13 cellular contexts compared by ENCODE assay signal in genomic region chr22:24450600-24450999, GRCh38. TPM values are rescaled to one million over a fixed set of nuclear protein-coding genes. Genes with fewer than 3 reads are reported as not detected.
DNase-seq lines count a peak whose midpoint lies in the region; ATAC-seq and TF ChIP-seq lines count a peak whose summit lies in the region.
"Had no signal": no experiment of that assay in that cellular context is flagged by ENCODE, and none has a peak within 500 bp of the region (broad histone marks: within the 10 kb centered on the region; RNA-seq: fewer than 3 reads in every experiment).

No MANE protein-coding gene starts in this region.

- H3K4me1 Mint-ChIP-seq in endothelial cell (ENCODE audit: unreplicated experiment) (peaks cover 21% of the 10 kb centered on the region), neural progenitor cell (peaks cover 26% of the 10 kb centered on the region)
- peaks cover 5% of the 10 kb centered on the region for H3K4me1 Mint-ChIP-seq in T-helper 2 cell treated with Interferon-gamma antibody and Interleukin-4, amounts not matched to agents 5 μg/mL and 100 μg/mL, for 36 hours (ENCODE audit: low read depth)
- H3K4me1 Mint-ChIP-seq in CD8-positive, alpha-beta T cell (ENCODE audit: low read depth): peaks cover 24% of the 10 kb centered on the region

- in situ Hi-C loops in KBM-7 (cut with MboI; ENCODE audit: low pct_unique_long_range_greater_than_20kb, low sequenced_read_pairs): no loop called here

- peaks cover 16% of the 10 kb centered on the region for H3F3A ChIP-seq in neural progenitor cell (ENCODE audit: low read depth)

- no peak overlapping the region for H3K9ac ChIP-seq in neural progenitor cell

- H3K4me3 Mint-ChIP-seq in endothelial cell (ENCODE audit: unreplicated experiment): no peak overlapping the region
- H3K4me3 Mint-ChIP-seq in neural progenitor cell: no peak overlapping the region
- no peak overlapping the region for H3K4me3 Mint-ChIP-seq in T-helper 2 cell treated with Interferon-gamma antibody and Interleukin-4, amounts not matched to agents 5 μg/mL and 100 μg/mL, for 36 hours
- no peak overlapping the region for H3K4me3 Mint-ChIP-seq in CD8-positive, alpha-beta T cell

- POLR2A ChIA-PET in CD8-positive, alpha-beta T cell (lab: Charles Lee): no interaction called here

- H3K9me3 ChIP-seq in neural progenitor cell (ENCODE audit: low read depth): no peaks in the 10 kb centered on the region
- H3K9me3 ChIP-seq in CD8-positive, alpha-beta T cell (ENCODE audit: low read length): no peaks in the 10 kb centered on the region
- H3K9me3 ChIP-seq: HAP-1 had no signal

- no peak overlapping the region for H3K4me3 ChIP-seq in neural progenitor cell
- H3K4me3 ChIP-seq in CD8-positive, alpha-beta T cell (ENCODE audit: low read depth, low read length): no peak overlapping the region
- H3K4me3 ChIP-seq: HAP-1 had no signal

- DNase-seq in KBM-7 (peak; percentile 64), NCI-H69 (lab: John Stamatoyannopoulos, UW) (peak; percentile 97), endothelial cell (ENCODE audit: low spot score) (no peak), neural progenitor cell (ENCODE audit: low spot score) (peak; percentile 75), NCI-H2029 treated with DMSO at 0.1 percent for 48 hours (lab: John Stamatoyannopoulos, UW) (no peak), SIG-M5 treated with dmso at 0.1 percent for 504 hours (lab: John Stamatoyannopoulos, UW; ENCODE audit: unreplicated experiment) (no peak)
- DNase-seq in T-helper 2 cell treated with Interferon-gamma antibody and Interleukin-4, amounts not matched to agents 5 μg/mL and 100 μg/mL, for 36 hours (ENCODE audit: low spot score): no peak
- no peak for DNase-seq in CD8-positive, alpha-beta T cell
- DNase-seq: activated CD4-positive, alpha-beta T cell treated with anti-CD3 and anti-CD28 coated beads, Interleukin-2, amount 50 U/mL, for 1 hour; stimulated activated CD4-positive, alpha-beta T cell treated with anti-CD3 and anti-CD28 coated beads, Interleukin-1b, Interleukin-23, amount 100 ng/mL, for 48 hours; stimulated activated naive CD4-positive, alpha-beta T cell treated with Interleukin-2 at 50 U/mL for 16 hours had no signal

- no peak for ATAC-seq in CD8-positive, alpha-beta T cell

- peaks cover 17% of the 10 kb centered on the region for H3K27me3 ChIP-seq in neural progenitor cell
- no peaks in the 10 kb centered on the region for H3K27me3 ChIP-seq in CD8-positive, alpha-beta T cell (ENCODE audit: insufficient read depth, low read length)

- H3K27me3 Mint-ChIP-seq in endothelial cell (ENCODE audit: unreplicated experiment) (peaks cover 8% of the 10 kb centered on the region), neural progenitor cell (ENCODE audit: insufficient read depth, low read depth) (peaks cover 7% of the 10 kb centered on the region)
- peaks cover 8% of the 10 kb centered on the region for H3K27me3 Mint-ChIP-seq in T-helper 2 cell treated with Interferon-gamma antibody and Interleukin-4, amounts not matched to agents 5 μg/mL and 100 μg/mL, for 36 hours (ENCODE audit: low read depth)
- no peaks in the 10 kb centered on the region for H3K27me3 Mint-ChIP-seq in CD8-positive, alpha-beta T cell (ENCODE audit: low read depth)

- peak overlapping the region; percentile 47 for H3K4me2 ChIP-seq in neural progenitor cell

- H3K27ac ChIP-seq in neural progenitor cell: no peak overlapping the region
- H3K27ac ChIP-seq in CD8-positive, alpha-beta T cell (ENCODE audit: low read depth, low read length): no peak overlapping the region

- H3K4me1 ChIP-seq in neural progenitor cell: peaks cover 22% of the 10 kb centered on the region
- H3K4me1 ChIP-seq in CD8-positive, alpha-beta T cell (ENCODE audit: insufficient read depth, low read length): peaks cover 4% of the 10 kb centered on the region

- CTCF ChIA-PET in CD8-positive, alpha-beta T cell (lab: Charles Lee): no interaction called here

- no peaks in the 10 kb centered on the region for H3K79me2 ChIP-seq in neural progenitor cell (ENCODE audit: low read depth)

- H3K36me3 Mint-ChIP-seq in endothelial cell (ENCODE audit: low read depth, unreplicated experiment): no peaks in the 10 kb centered on the region
- H3K36me3 Mint-ChIP-seq in neural progenitor cell: no peaks in the 10 kb centered on the region
- H3K36me3 Mint-ChIP-seq in T-helper 2 cell treated with Interferon-gamma antibody and Interleukin-4, amounts not matched to agents 5 μg/mL and 100 μg/mL, for 36 hours (ENCODE audit: low read depth): no peaks in the 10 kb centered on the region
- peaks cover 4% of the 10 kb centered on the region for H3K36me3 Mint-ChIP-seq in CD8-positive, alpha-beta T cell

- TF ChIP-seq CTCF in endothelial cell (IDR thresholded peaks at IDR 0.05; ENCODE audit: unreplicated experiment): no peak
- no peak for TF ChIP-seq CTCF in neural progenitor cell (IDR thresholded peaks at IDR 0.05)
- no peak for TF ChIP-seq CTCF in CD8-positive, alpha-beta T cell (IDR thresholded peaks at IDR 0.05)

- H3K9me3 Mint-ChIP-seq in endothelial cell (ENCODE audit: unreplicated experiment) (no peaks in the 10 kb centered on the region), neural progenitor cell (peaks cover 2% of the 10 kb centered on the region)
- no peaks in the 10 kb centered on the region for H3K9me3 Mint-ChIP-seq in T-helper 2 cell treated with Interferon-gamma antibody and Interleukin-4, amounts not matched to agents 5 μg/mL and 100 μg/mL, for 36 hours
- peaks cover 3% of the 10 kb centered on the region for H3K9me3 Mint-ChIP-seq in CD8-positive, alpha-beta T cell

- H4K20me1 ChIP-seq in neural progenitor cell (ENCODE audit: low read depth): no peaks in the 10 kb centered on the region

- intact Hi-C loops in CD8-positive, alpha-beta T cell (cut with DNase I, micrococcal nuclease): no loop called here

- no peaks in the 10 kb centered on the region for H3K36me3 ChIP-seq in neural progenitor cell
- no peaks in the 10 kb centered on the region for H3K36me3 ChIP-seq in CD8-positive, alpha-beta T cell (ENCODE audit: insufficient read depth, low read length)
- H3K36me3 ChIP-seq: HAP-1 had no signal

- H3K27ac Mint-ChIP-seq in endothelial cell (ENCODE audit: unreplicated experiment) (peak overlapping the region; percentile 53), neural progenitor cell (no peak overlapping the region)
- no peak overlapping the region for H3K27ac Mint-ChIP-seq in T-helper 2 cell treated with Interferon-gamma antibody and Interleukin-4, amounts not matched to agents 5 μg/mL and 100 μg/mL, for 36 hours
- no peak overlapping the region for H3K27ac Mint-ChIP-seq in CD8-positive, alpha-beta T cell

- H2AFZ ChIP-seq in neural progenitor cell (replicated peaks): no peak overlapping the region

RNA-seq across cellular contexts. Expression of gene ADORA2A, which starts 23.2 kb away (rescaled TPM):
- total RNA-seq in endothelial cell (ENCODE audit: unreplicated experiment) (18.5 TPM), neural progenitor cell (ENCODE audit: low replicate concordance) (0.51 and 5.8 TPM in 2 replicates)
- 10 to 100 TPM; 15.9 to 17.2 TPM for total RNA-seq in CD8-positive, alpha-beta T cell

RNA-seq across cellular contexts. Expression of gene UPB1, which starts 44.5 kb away (rescaled TPM):
- 0.13 TPM for total RNA-seq in endothelial cell (ENCODE audit: unreplicated experiment)
- 0.12 and 0.17 TPM in 2 replicates for total RNA-seq in neural progenitor cell (ENCODE audit: low replicate concordance)
- total RNA-seq in CD8-positive, alpha-beta T cell: 1 to 10 TPM; 3.4 to 3.7 TPM
- total RNA-seq: SK-MEL-5 had no signal

Comparison
In these comparisons a context has a peak if more than half of its experiments do, and no peak if none do; other contexts are left out.
1. DNase-seq: peak in KBM-7 (single experiment), NCI-H69 (single experiment) and neural progenitor cell (single experiment); none in endothelial cell (single experiment), NCI-H2029 treated with DMSO at 0.1 percent for 48 hours (single experiment), SIG-M5 treated with dmso at 0.1 percent for 504 hours (single experiment), T-helper 2 cell treated with Interferon-gamma antibody and Interleukin-4, amounts not matched to agents 5 μg/mL and 100 μg/mL, for 36 hours (single experiment) and CD8-positive, alpha-beta T cell (0 of 7).